In genomic region chr2:145091011-145091744, GRCh38 we compare ENCODE assay signal across 17 cellular contexts.
A peak's percentile ranks its signal among the peaks of the same experiment; 100 is the strongest.
DNase-seq lines count a peak whose midpoint lies in the region; TF ChIP-seq lines count a peak whose summit lies in the region.
"Had no signal": no experiment of that assay in that cellular context is flagged by ENCODE, and none has a peak within 500 bp of the region (broad histone marks: within the 10 kb centered on the region; RNA-seq: fewer than 3 reads in every experiment).

No MANE protein-coding gene starts in this region.

- POLR2A ChIA-PET in SK-N-SH (lab: Yijun Ruan, JAX) = no interaction called here

- TF ChIP-seq EP300 in SK-N-SH (IDR thresholded peaks at IDR 0.05; ENCODE audit: borderline replicate concordance in 1 of 2, low read depth in 1 of 2, low read length in 1 of 2) = peak in 1 of 2 experiments; percentile 98; a peak in 3 of 4 replicates

- no peak overlapping the region for H3K27ac Mint-ChIP-seq in activated T-helper 1 cell treated with anti-CD3 and anti-CD28 coated beads, Interleukin-12 subunit alpha, Interleukin-12 subunit beta, Interleukin-2, Interleukin-4 antibody, amounts not matched to agents 30 ng/mL and 10 ng/mL and 1 ng/mL, durations not matched to agents 14 hours and 24 hours and 36 hours
- H3K27ac Mint-ChIP-seq: activated CD4-positive, alpha-beta T cell treated with anti-CD3 and anti-CD28 coated beads, Interleukin-2, amount 10 ng/mL, durations not matched to agents 7 days and 5 days had no signal

- no peak overlapping the region for H3K4me3 Mint-ChIP-seq in activated T-helper 1 cell treated with anti-CD3 and anti-CD28 coated beads, Interleukin-12 subunit alpha, Interleukin-12 subunit beta, Interleukin-2, Interleukin-4 antibody, amounts not matched to agents 30 ng/mL and 10 ng/mL and 1 ng/mL, durations not matched to agents 14 hours and 24 hours and 36 hours
- H3K4me3 Mint-ChIP-seq: activated CD4-positive, alpha-beta T cell treated with anti-CD3 and anti-CD28 coated beads, Interleukin-2, amount 10 ng/mL, durations not matched to agents 7 days and 5 days had no signal

- DNase-seq in EH (ENCODE audit: low read depth) (peak; percentile 94), SK-N-SH (no peak), fibroblast of mammary gland (ENCODE audit: low read depth) (peak; percentile 88), osteoblast (ENCODE audit: insufficient read length, low spot score, missing footprints) (peak; percentile 66), H4 (ENCODE audit: low spot score) (no peak), esophagus squamous epithelium (lab: John Stamatoyannopoulos, UW) (no peak), anterior cingulate cortex (lab: John Stamatoyannopoulos, UW) (no peak)
- DNase-seq in activated T-helper 1 cell treated with anti-CD3 and anti-CD28 coated beads, Interleukin-12 subunit alpha, Interleukin-12 subunit beta, Interleukin-2, Interleukin-4 antibody, amounts not matched to agents 30 ng/mL and 10 ng/mL and 1 ng/mL, durations not matched to agents 14 hours and 24 hours and 36 hours (ENCODE audit: low spot score) = no peak
- DNase-seq: activated CD4-positive, alpha-beta T cell treated with anti-CD3 and anti-CD28 coated beads, Interleukin-2, amount 10 ng/mL, durations not matched to agents 7 days and 5 days; activated naive CD4-positive, alpha-beta T cell treated with anti-CD3 and anti-CD28 coated beads, Interleukin-2, amount 50 U/mL, for 16 hours; BE2C; H7; KG1; NCI-H1105 treated with DMSO at 0.1 percent for 48 hours; NCI-H774; stimulated activated CD4-positive, alpha-beta T cell treated with anti-CD3 and anti-CD28 coated beads, Interleukin-4, amount 100 ng/mL, for 24 hours had no signal

- intact Hi-C loops in activated T-helper 1 cell treated with anti-CD3 and anti-CD28 coated beads, Interleukin-12 subunit alpha, Interleukin-12 subunit beta, Interleukin-2, Interleukin-4 antibody, amounts not matched to agents 30 ng/mL and 10 ng/mL and 1 ng/mL, durations not matched to agents 14 hours and 24 hours and 36 hours (cut with micrococcal nuclease) = no loop called here
- intact Hi-C loops in esophagus squamous epithelium (cut with DNase I) = no loop called here

- H2AFZ ChIP-seq in SK-N-SH (ENCODE audit: low read depth) (no peak overlapping the region), osteoblast (ENCODE audit: low read length) (no peak overlapping the region)
- H2AFZ ChIP-seq: parathyroid adenoma had no signal

- H3K4me1 ChIP-seq in SK-N-SH (ENCODE audit: control insufficient read depth in 1 of 2, insufficient read depth in 2 of 2, low read depth in 1 of 2, low read length in 1 of 2) = peaks cover 0 to 15% of the 10 kb centered on the region in 2 experiments; a peak in 2 of 4 replicates
- peaks cover 30% of the 10 kb centered on the region for H3K4me1 ChIP-seq in osteoblast (ENCODE audit: insufficient read depth, low read length)
- no peaks in the 10 kb centered on the region for H3K4me1 ChIP-seq in esophagus squamous epithelium
- H3K4me1 ChIP-seq: BE2C, parathyroid adenoma had no signal

- H3K36me3 ChIP-seq in SK-N-SH (replicated peaks in 1 of 2; ENCODE audit: control insufficient read depth in 1 of 2, insufficient read depth in 2 of 2, low read length in 1 of 2) = no peaks in the 10 kb centered on the region
- H3K36me3 ChIP-seq in osteoblast (ENCODE audit: insufficient read depth, low read length) = no peaks in the 10 kb centered on the region
- no peaks in the 10 kb centered on the region for H3K36me3 ChIP-seq in esophagus squamous epithelium
- H3K36me3 ChIP-seq: BE2C had no signal

- no peak for TF ChIP-seq RAD21 in SK-N-SH (IDR thresholded peaks at IDR 0.05; ENCODE audit: low read length)

- no peaks in the 10 kb centered on the region for H3K9me2 ChIP-seq in SK-N-SH

- TF ChIP-seq POLR2A in esophagus squamous epithelium (IDR thresholded peaks at IDR 0.05) = no peak

- H3F3A ChIP-seq in SK-N-SH (replicated peaks; ENCODE audit: insufficient read depth) = peaks cover 39% of the 10 kb centered on the region

- H3K4me2 ChIP-seq in SK-N-SH (no peak overlapping the region), osteoblast (ENCODE audit: insufficient read depth, low read length) (peak overlapping the region; percentile 48)

- H3K4me1 Mint-ChIP-seq in activated T-helper 1 cell treated with anti-CD3 and anti-CD28 coated beads, Interleukin-12 subunit alpha, Interleukin-12 subunit beta, Interleukin-2, Interleukin-4 antibody, amounts not matched to agents 30 ng/mL and 10 ng/mL and 1 ng/mL, durations not matched to agents 14 hours and 24 hours and 36 hours (ENCODE audit: low read depth) = no peaks in the 10 kb centered on the region
- H3K4me1 Mint-ChIP-seq: activated CD4-positive, alpha-beta T cell treated with anti-CD3 and anti-CD28 coated beads, Interleukin-2, amount 10 ng/mL, durations not matched to agents 7 days and 5 days had no signal

- WGBS in SK-N-SH (ENCODE audit: low lambda C conversion rate) = 17% methylated on average over 2 of the region's 2 CpGs
- 39 to 55% methylated on average over 2 of the region's 2 CpGs for WGBS in esophagus squamous epithelium, 2 donors

- TF ChIP-seq CTCF in SK-N-SH (IDR thresholded peaks at IDR 0.05) (no peak), fibroblast of mammary gland (conservative IDR thresholded peaks at IDR 0.05; ENCODE audit: control insufficient read depth, insufficient read depth, low read depth, low read length) (no peak), osteoblast (IDR thresholded peaks at IDR 0.05; ENCODE audit: extremely low read depth, low read depth, low read length) (no peak), esophagus squamous epithelium (IDR thresholded peaks at IDR 0.05) (no peak)

- H3K27me3 ChIP-seq in SK-N-SH (ENCODE audit: insufficient read depth) = no peaks in the 10 kb centered on the region
- no peaks in the 10 kb centered on the region for H3K27me3 ChIP-seq in osteoblast (ENCODE audit: insufficient read depth, low read length)
- H3K27me3 ChIP-seq in esophagus squamous epithelium = no peaks in the 10 kb centered on the region
- H3K27me3 ChIP-seq: BE2C had no signal

- no peaks in the 10 kb centered on the region for H3K27me3 Mint-ChIP-seq in activated T-helper 1 cell treated with anti-CD3 and anti-CD28 coated beads, Interleukin-12 subunit alpha, Interleukin-12 subunit beta, Interleukin-2, Interleukin-4 antibody, amounts not matched to agents 30 ng/mL and 10 ng/mL and 1 ng/mL, durations not matched to agents 14 hours and 24 hours and 36 hours (ENCODE audit: insufficient read depth)
- H3K27me3 Mint-ChIP-seq: activated CD4-positive, alpha-beta T cell treated with anti-CD3 and anti-CD28 coated beads, Interleukin-2, amount 10 ng/mL, durations not matched to agents 7 days and 5 days had no signal

- H3K9me3 ChIP-seq in SK-N-SH = no peaks in the 10 kb centered on the region
- no peaks in the 10 kb centered on the region for H3K9me3 ChIP-seq in osteoblast (ENCODE audit: low read depth, low read length)
- H3K9me3 ChIP-seq in esophagus squamous epithelium = no peaks in the 10 kb centered on the region
- H3K9me3 ChIP-seq: BE2C had no signal

- H3K27ac ChIP-seq in SK-N-SH (ENCODE audit: low read depth in 2 of 2, low read length in 1 of 2) (peak overlapping the region; percentile 77 to 98; a peak in 3 of 4 replicates), osteoblast (ENCODE audit: low read depth, low read length) (peak overlapping the region; percentile 72), esophagus squamous epithelium (peak overlapping the region in 1 of 4 donors; percentile 4)
- H3K27ac ChIP-seq: parathyroid adenoma had no signal

- H3K9ac ChIP-seq in SK-N-SH = peak overlapping the region; percentile 51; the same call in 1 of the 2 replicates
- H3K9ac ChIP-seq: parathyroid adenoma had no signal

- no peak overlapping the region for H3K4me3 ChIP-seq in SK-N-SH (ENCODE audit: low read depth in 2 of 2, low read length in 1 of 2)
- no peak overlapping the region for H3K4me3 ChIP-seq in fibroblast of mammary gland (ENCODE audit: control insufficient read depth, low read depth, low read length)
- H3K4me3 ChIP-seq in osteoblast (ENCODE audit: insufficient read depth, low read length) = no peak overlapping the region
- no peak overlapping the region for H3K4me3 ChIP-seq in esophagus squamous epithelium

- CTCF ChIA-PET in SK-N-SH (lab: Yijun Ruan, JAX) = no interaction called here

- no peaks in the 10 kb centered on the region for H3K79me2 ChIP-seq in SK-N-SH (ENCODE audit: insufficient read depth)
- H3K79me2 ChIP-seq in osteoblast (ENCODE audit: insufficient read depth, low read length) = no peaks in the 10 kb centered on the region
- H3K79me2 ChIP-seq: parathyroid adenoma had no signal

- H4K20me1 ChIP-seq in SK-N-SH (ENCODE audit: insufficient read depth) (no peaks in the 10 kb centered on the region), osteoblast (ENCODE audit: insufficient read depth, low read length) (no peaks in the 10 kb centered on the region)

- H3K9me3 Mint-ChIP-seq in activated T-helper 1 cell treated with anti-CD3 and anti-CD28 coated beads, Interleukin-12 subunit alpha, Interleukin-12 subunit beta, Interleukin-2, Interleukin-4 antibody, amounts not matched to agents 30 ng/mL and 10 ng/mL and 1 ng/mL, durations not matched to agents 14 hours and 24 hours and 36 hours = no peaks in the 10 kb centered on the region
- H3K9me3 Mint-ChIP-seq: activated CD4-positive, alpha-beta T cell treated with anti-CD3 and anti-CD28 coated beads, Interleukin-2, amount 10 ng/mL, durations not matched to agents 7 days and 5 days had no signal

- no peaks in the 10 kb centered on the region for H3K36me3 Mint-ChIP-seq in activated T-helper 1 cell treated with anti-CD3 and anti-CD28 coated beads, Interleukin-12 subunit alpha, Interleukin-12 subunit beta, Interleukin-2, Interleukin-4 antibody, amounts not matched to agents 30 ng/mL and 10 ng/mL and 1 ng/mL, durations not matched to agents 14 hours and 24 hours and 36 hours (ENCODE audit: low read depth)

TF ChIP-seq in SK-N-SH, 30 proteins besides CTCF, POLR2A, EP300 and RAD21 (continues in another document):
- TF ChIP-seq SMC3 (IDR thresholded peaks at IDR 0.05; ENCODE audit: low read depth, low read length) (no peak), FOSL2 (IDR thresholded peaks at IDR 0.05; ENCODE audit: borderline replicate concordance, low read depth) (peak; percentile 88), SIN3A (IDR thresholded peaks at IDR 0.05; ENCODE audit: borderline replicate concordance, low read depth, low read length) (no peak; the same call in 1 of the 2 replicates), ELF1 (IDR thresholded peaks at IDR 0.05) (no peak), USF1 (IDR thresholded peaks at IDR 0.05; ENCODE audit: borderline replicate concordance, low read depth) (0 out of 2 replicates have a peak, but pooled peaks have one; percentile 34), FOXJ3 (CRISPR knock-in tag; IDR thresholded peaks at IDR 0.05) (no peak)

Comparison
In these comparisons a context has a peak if more than half of its experiments do, and no peak if none do; other contexts are left out.
1. DNase-seq: peak in EH (single experiment), fibroblast of mammary gland (single experiment) and osteoblast (single experiment); none in SK-N-SH (single experiment), activated T-helper 1 cell treated with anti-CD3 and anti-CD28 coated beads, Interleukin-12 subunit alpha, Interleukin-12 subunit beta, Interleukin-2, Interleukin-4 antibody, amounts not matched to agents 30 ng/mL and 10 ng/mL and 1 ng/mL, durations not matched to agents 14 hours and 24 hours and 36 hours (single experiment), H4 (single experiment), esophagus squamous epithelium (single experiment) and anterior cingulate cortex (0 of 58).